In the genomic region with DNA sequence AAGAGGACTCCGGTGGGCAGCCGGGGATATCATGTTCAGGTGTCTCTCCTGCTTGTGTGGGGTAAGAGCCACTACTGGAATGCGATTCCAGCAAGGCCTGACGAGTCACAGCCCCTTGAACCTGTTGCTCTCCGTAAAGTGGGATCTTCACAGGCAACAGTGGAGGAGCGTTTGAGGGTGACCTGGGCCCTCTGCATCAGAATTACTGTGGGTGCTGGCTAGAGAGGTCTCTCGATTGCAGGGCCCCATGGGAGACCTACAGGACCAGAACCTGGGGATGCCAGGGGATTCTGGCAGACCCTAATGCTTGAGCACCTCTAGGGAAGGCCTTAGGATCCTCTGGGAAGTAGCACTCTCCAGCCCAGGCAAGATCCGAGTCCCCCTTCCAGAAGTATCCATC, we compare ENCODE assay signal across 13 cellular contexts. TPM values are rescaled to one million over a fixed set of nuclear protein-coding genes. Genes with fewer than 3 reads are reported as not detected.
DNase-seq lines count a peak whose midpoint lies in the region; ATAC-seq, FAIRE-seq and TF ChIP-seq lines count a peak whose summit lies in the region.
"Had no signal": no experiment of that assay in that cellular context is flagged by ENCODE, and none has a peak within 500 bp of the region (broad histone marks: within the 10 kb centered on the region; RNA-seq: fewer than 3 reads in every experiment).

No MANE protein-coding gene starts in this region.

- no peak for FAIRE-seq in kidney (lab: Jason Lieb, UNC)
- FAIRE-seq: A204.1 had no signal

- BruUV-seq in Caco-2 (replicated peaks; lab: Mats Ljungman, UMichigan) = no TSS peak

- H3K4me3 ChIP-seq in Caco-2 (ENCODE audit: low read depth, low read length) = no peak overlapping the region
- H3K4me3 ChIP-seq in OCI-LY1 (ENCODE audit: low read depth, low read length, poor library complexity, severe bottlenecking) = peak overlapping the region; percentile 23
- H3K4me3 ChIP-seq in esophagus muscularis mucosa = no peak overlapping the region
- H3K4me3 ChIP-seq in kidney (ENCODE audit: low read length in 2 of 2) = no peak overlapping the region
- H3K4me3 ChIP-seq in trophoblast cell (ENCODE audit: low read depth, low read length) = no peak overlapping the region
- H3K4me3 ChIP-seq: GM23248 had no signal

- peaks cover 22% of the 10 kb centered on the region for H3K4me1 Mint-ChIP-seq in Caco-2 (ENCODE audit: low read depth, unreplicated experiment)
- H3K4me1 Mint-ChIP-seq in stimulated activated memory B cell treated with anti-CD40 and anti-IgM and Interleukin-4, amounts not matched to agents 10 μg/mL and 1 μg/mL and 100 μg/mL, for 72 hours = peaks cover 71% of the 10 kb centered on the region

- H2BK5ac ChIP-seq in trophoblast cell (ENCODE audit: low read depth, low read length, poor library complexity) = no peak overlapping the region

- CTCF ChIA-PET in Caco-2 (lab: Charles Lee) = no interaction called here

- H3K79me2 ChIP-seq in OCI-LY1 (ENCODE audit: insufficient read depth, low read length) (peaks cover 15% of the 10 kb centered on the region), trophoblast cell (ENCODE audit: control insufficient read depth, insufficient read depth, low read length, poor library complexity) (peaks cover 6% of the 10 kb centered on the region)

- H3K4me3 Mint-ChIP-seq in Caco-2 (ENCODE audit: unreplicated experiment) = no peak overlapping the region
- no peak overlapping the region for H3K4me3 Mint-ChIP-seq in stimulated activated memory B cell treated with anti-CD40 and anti-IgM and Interleukin-4, amounts not matched to agents 10 μg/mL and 1 μg/mL and 100 μg/mL, for 72 hours
- H3K4me3 Mint-ChIP-seq: CD8-positive, alpha-beta memory T cell had no signal

- peak overlapping the region; percentile 98 for H3K27ac ChIP-seq in OCI-LY1 (ENCODE audit: low read depth, low read length, poor library complexity, severe bottlenecking)
- H3K27ac ChIP-seq in esophagus muscularis mucosa (replicated peaks in 1 of 4) = no peak overlapping the region
- H3K27ac ChIP-seq in kidney (ENCODE audit: low read depth in 2 of 2, low read length in 2 of 2) = no peak overlapping the region
- no peak overlapping the region for H3K27ac ChIP-seq in trophoblast cell (ENCODE audit: low read depth, low read length)
- H3K27ac ChIP-seq: GM23248 had no signal

- peaks cover 13% of the 10 kb centered on the region for H3K36me3 Mint-ChIP-seq in Caco-2 (ENCODE audit: insufficient read depth, unreplicated experiment)
- H3K36me3 Mint-ChIP-seq in stimulated activated memory B cell treated with anti-CD40 and anti-IgM and Interleukin-4, amounts not matched to agents 10 μg/mL and 1 μg/mL and 100 μg/mL, for 72 hours = peaks cover 33% of the 10 kb centered on the region

- H3K9me2 ChIP-seq in OCI-LY1 (ENCODE audit: low read depth, low read length) = no peaks in the 10 kb centered on the region

- WGBS in esophagus muscularis mucosa = 94% methylated on average over 7 of the region's 8 CpGs
- WGBS in trophoblast cell (ENCODE audit: extremely low coverage, insufficient coverage, insufficient read length) = no CpG with 5 or more reads among the region's 8 CpGs

- no peaks in the 10 kb centered on the region for H3K27me3 Mint-ChIP-seq in Caco-2 (ENCODE audit: insufficient read depth, unreplicated experiment)
- no peaks in the 10 kb centered on the region for H3K27me3 Mint-ChIP-seq in stimulated activated memory B cell treated with anti-CD40 and anti-IgM and Interleukin-4, amounts not matched to agents 10 μg/mL and 1 μg/mL and 100 μg/mL, for 72 hours

- no peak overlapping the region for H3K4ac ChIP-seq in trophoblast cell (ENCODE audit: low read depth, low read length)

- no peak overlapping the region for H4K12ac ChIP-seq in trophoblast cell (ENCODE audit: low read depth, low read length)

- intact Hi-C loops in Caco-2 (cut with micrococcal nuclease; ENCODE audit: unreplicated experiment) (no loop called here), esophagus muscularis mucosa (cut with DNase I) (no loop called here), kidney (cut with DNase I) (no loop called here)

- H3K14ac ChIP-seq in trophoblast cell (ENCODE audit: low read length) = no peak overlapping the region

- H3K4me2 ChIP-seq in OCI-LY1 (ENCODE audit: low read length) (peak overlapping the region; percentile 64), trophoblast cell (ENCODE audit: low read length) (no peak overlapping the region)

- H3K18ac ChIP-seq in trophoblast cell (ENCODE audit: low read length) = no peak overlapping the region

- no peak overlapping the region for H2BK12ac ChIP-seq in trophoblast cell (ENCODE audit: low read length)

- no peaks in the 10 kb centered on the region for H3K27me3 ChIP-seq in Caco-2 (replicated peaks; ENCODE audit: control insufficient read depth, insufficient read depth, low read length)
- H3K27me3 ChIP-seq in OCI-LY1 (ENCODE audit: insufficient read depth, low read length) = no peaks in the 10 kb centered on the region
- H3K27me3 ChIP-seq in esophagus muscularis mucosa = no peaks in the 10 kb centered on the region
- no peaks in the 10 kb centered on the region for H3K27me3 ChIP-seq in trophoblast cell (ENCODE audit: insufficient read depth, low read length)
- H3K27me3 ChIP-seq: BE2C had no signal

- TF ChIP-seq POLR2A in esophagus muscularis mucosa (IDR thresholded peaks at IDR 0.05; ENCODE audit: low read depth) = no peak

- no peak overlapping the region for H3K23ac ChIP-seq in trophoblast cell (ENCODE audit: low read length)

- POLR2A ChIA-PET in Caco-2 (lab: Charles Lee) = no interaction called here

- no peak overlapping the region for H4K8ac ChIP-seq in trophoblast cell (ENCODE audit: low read depth, low read length)

- H2AFZ ChIP-seq in OCI-LY1 (ENCODE audit: low read length) (no peak overlapping the region), trophoblast cell (ENCODE audit: insufficient read depth, low read length, poor library complexity) (no peak overlapping the region)
- H2AFZ ChIP-seq: GM23248 had no signal

- ATAC-seq in stimulated activated memory B cell treated with anti-CD40 and anti-IgM and Interleukin-4, amounts not matched to agents 10 μg/mL and 1 μg/mL and 100 μg/mL, for 72 hours = no peak
- no peak for ATAC-seq in GM18520 (IDR thresholded peaks at IDR 0.05; ENCODE audit: unreplicated experiment)

- H3K79me1 ChIP-seq in trophoblast cell (ENCODE audit: low read length) = peaks cover 8% of the 10 kb centered on the region

- H2BK120ac ChIP-seq in trophoblast cell (ENCODE audit: insufficient read depth, low read length, poor library complexity) = no peak overlapping the region

- DNase-seq in Caco-2 (no peak), esophagus muscularis mucosa (ENCODE audit: extremely low spot score) (peak; percentile 80), kidney (no peak), trophoblast cell (no peak)
- DNase-seq: BE2C; CD8-positive, alpha-beta memory T cell; DMS53; H7 had no signal

- TF ChIP-seq EP300 in esophagus muscularis mucosa (IDR thresholded peaks at IDR 0.05) = no peak

- H2AK5ac ChIP-seq in trophoblast cell (ENCODE audit: low read length) = no peak overlapping the region

- TF ChIP-seq CTCF in Caco-2 (IDR thresholded peaks at IDR 0.05; ENCODE audit: insufficient read depth in 1 of 2, low read depth in 1 of 2, low read length in 1 of 2, severe bottlenecking in 1 of 2, unreplicated experiment in 1 of 2) = no peak
- TF ChIP-seq CTCF in OCI-LY1 (IDR thresholded peaks at IDR 0.05; ENCODE audit: low read length) = no peak
- TF ChIP-seq CTCF in esophagus muscularis mucosa (IDR thresholded peaks at IDR 0.05) = no peak
- TF ChIP-seq CTCF in kidney (IDR thresholded peaks at IDR 0.05; ENCODE audit: borderline replicate concordance, extremely low read depth, insufficient read depth) = no peak

- H3K36me3 ChIP-seq in Caco-2 (ENCODE audit: control insufficient read depth, insufficient read depth, low read length) = no peaks in the 10 kb centered on the region
- peaks cover 17% of the 10 kb centered on the region; the same call in 1 of the 2 replicates for H3K36me3 ChIP-seq in OCI-LY1 (ENCODE audit: insufficient read depth, low read length)
- H3K36me3 ChIP-seq in esophagus muscularis mucosa = peaks cover 0 to 20% (median 7%) of the 10 kb centered on the region in 4 donors
- no peaks in the 10 kb centered on the region for H3K36me3 ChIP-seq in kidney (ENCODE audit: control insufficient read depth in 1 of 2, insufficient read depth in 2 of 2, low read length in 2 of 2)
- H3K36me3 ChIP-seq in trophoblast cell (ENCODE audit: control insufficient read depth in 1 of 2, insufficient read depth in 2 of 2, low read length in 2 of 2) = peaks cover 0 to 2% of the 10 kb centered on the region in 2 experiments
- H3K36me3 ChIP-seq: BE2C had no signal

- H3K9ac ChIP-seq in OCI-LY1 (ENCODE audit: low read length) = peak overlapping the region; percentile 58; the same call in 1 of the 2 replicates
- H3K9ac ChIP-seq in kidney (ENCODE audit: low read length in 2 of 2) = no peak overlapping the region
- H3K9ac ChIP-seq in trophoblast cell (ENCODE audit: low read length) = no peak overlapping the region
- H3K9ac ChIP-seq: GM23248 had no signal

- no peaks in the 10 kb centered on the region for H3F3A ChIP-seq in OCI-LY1 (ENCODE audit: insufficient read depth, low read length)

- no peak overlapping the region for H4K91ac ChIP-seq in trophoblast cell (ENCODE audit: low read depth, low read length)

- H3K4me1 ChIP-seq in Caco-2 = peaks cover 21% of the 10 kb centered on the region
- peaks cover 95% of the 10 kb centered on the region for H3K4me1 ChIP-seq in OCI-LY1 (ENCODE audit: insufficient read depth, low read length, severe bottlenecking)
- peaks cover 5 to 14% (median 12%) of the 10 kb centered on the region in 4 donors for H3K4me1 ChIP-seq in esophagus muscularis mucosa
- peaks cover 0 to 7% of the 10 kb centered on the region in 2 donors for H3K4me1 ChIP-seq in kidney (ENCODE audit: control insufficient read depth in 1 of 2, insufficient read depth in 1 of 2, low read depth in 1 of 2, low read length in 2 of 2)
- H3K4me1 ChIP-seq in trophoblast cell (ENCODE audit: control insufficient read depth in 1 of 2, insufficient read depth in 2 of 2, low read length in 2 of 2) = peaks cover 9 to 11% of the 10 kb centered on the region in 2 experiments

- H4K20me1 ChIP-seq in OCI-LY1 (ENCODE audit: insufficient read depth, low read length) = no peaks in the 10 kb centered on the region

- no peaks in the 10 kb centered on the region for H3K9me3 Mint-ChIP-seq in Caco-2 (ENCODE audit: unreplicated experiment)
- H3K9me3 Mint-ChIP-seq in stimulated activated memory B cell treated with anti-CD40 and anti-IgM and Interleukin-4, amounts not matched to agents 10 μg/mL and 1 μg/mL and 100 μg/mL, for 72 hours = no peaks in the 10 kb centered on the region
- H3K9me3 Mint-ChIP-seq: CD8-positive, alpha-beta memory T cell had no signal

- H3K9me3 ChIP-seq in Caco-2 (no peaks in the 10 kb centered on the region), OCI-LY1 (ENCODE audit: low read length) (no peaks in the 10 kb centered on the region), esophagus muscularis mucosa (no peaks in the 10 kb centered on the region), kidney (ENCODE audit: control insufficient read depth in 1 of 2, low read length in 2 of 2) (no peaks in the 10 kb centered on the region), trophoblast cell (ENCODE audit: insufficient read depth, low read depth, low read length) (no peaks in the 10 kb centered on the region)
- H3K9me3 ChIP-seq: BE2C had no signal

- peak overlapping the region; percentile 56 for H3K27ac Mint-ChIP-seq in Caco-2 (ENCODE audit: unreplicated experiment)
- H3K27ac Mint-ChIP-seq in stimulated activated memory B cell treated with anti-CD40 and anti-IgM and Interleukin-4, amounts not matched to agents 10 μg/mL and 1 μg/mL and 100 μg/mL, for 72 hours = peak overlapping the region; percentile 1

RNA-seq across cellular contexts. Expression of gene MGMT, which starts 4.4 kb away (rescaled TPM):
- total RNA-seq in Caco-2 (2022) (49.3 and 57.0 TPM in 2 replicates), esophagus muscularis mucosa (10 to 100 TPM; 18.4 to 30.3 (median 27.9) TPM), kidney (25.9 TPM)
- 70.0 TPM for polyA plus RNA-seq in kidney (ENCODE audit: insufficient read depth, low read depth, low replicate concordance)
- polyA plus RNA-seq in trophoblast cell (2013) = 9.3 and 10.2 TPM in 2 replicates
